In genomic region chr2:85354286-85355072, GRCh38 we compare ENCODE assay signal across 1 cellular context.
TF ChIP-seq lines count a peak whose summit lies in the region.

TSS of gene ELMOD3 (plus strand) at chr2:85354769. CDS start at chr2:85357199, 2,430 bp downstream.
TSS of gene RETSAT (minus strand) at chr2:85354528. CDS start at chr2:85354507, 21 bp downstream.

TF ChIP-seq in HepG2, 621 proteins besides CTCF, POLR2A, EP300 and RAD21 (continued from another document):
- TF ChIP-seq ZNF276 (CRISPR knock-in tag; IDR thresholded peaks at IDR 0.05; ENCODE audit: low read depth) = peak; percentile 91; the same call in 1 of the 2 replicates
- TF ChIP-seq ZSCAN22 (CRISPR knock-in tag; IDR thresholded peaks at IDR 0.05) = peak; percentile 99
- peak; percentile 98 for TF ChIP-seq HCFC1 (IDR thresholded peaks at IDR 0.05; ENCODE audit: low read depth, low read length)
- TF ChIP-seq RFXANK (CRISPR knock-in tag; IDR thresholded peaks at IDR 0.05) = peak; percentile 36; the same call in 1 of the 2 replicates
- TF ChIP-seq GTF3A (CRISPR knock-in tag; conservative IDR thresholded peaks at IDR 0.05) = peak; percentile 98
- TF ChIP-seq FOXO1 (CRISPR knock-in tag; IDR thresholded peaks at IDR 0.05) = peak; percentile 8; the same call in 1 of the 2 replicates
- no peak for TF ChIP-seq SYNCRIP (IDR thresholded peaks at IDR 0.05; ENCODE audit: insufficient read depth, low read depth, low read length)
- no peak; the same call in 1 of the 2 replicates for TF ChIP-seq TP53 (CRISPR knock-in tag; conservative IDR thresholded peaks at IDR 0.05)
- no peak; the same call in 1 of the 2 replicates for TF ChIP-seq NFE2L1 (CRISPR knock-in tag; IDR thresholded peaks at IDR 0.05; ENCODE audit: borderline replicate concordance)
- no peak for TF ChIP-seq REL (CRISPR knock-in tag; conservative IDR thresholded peaks at IDR 0.05)
- no peak for TF ChIP-seq ARNT2 (CRISPR knock-in tag; IDR thresholded peaks at IDR 0.05; ENCODE audit: low read depth)
- 0 out of 2 replicates have a peak, but pooled peaks have one; percentile 79 for TF ChIP-seq POLR2AphosphoS2 (IDR thresholded peaks at IDR 0.05; ENCODE audit: low read depth, low read length)
- peak; percentile 99 for TF ChIP-seq ZNF510 (CRISPR knock-in tag; IDR thresholded peaks at IDR 0.05; ENCODE audit: low read depth)
- no peak; the same call in 1 of the 2 replicates for TF ChIP-seq ATF6 (CRISPR knock-in tag; conservative IDR thresholded peaks at IDR 0.05)
- TF ChIP-seq NRL (CRISPR knock-in tag; IDR thresholded peaks at IDR 0.05; ENCODE audit: borderline replicate concordance) = peak; percentile 10
- peak; percentile 62; the same call in 1 of the 2 replicates for TF ChIP-seq ZMYM3 (CRISPR knock-in tag; IDR thresholded peaks at IDR 0.05)
- TF ChIP-seq MAZ (IDR thresholded peaks at IDR 0.05; ENCODE audit: borderline replicate concordance, low read depth, low read length) = 0 out of 2 replicates have a peak, but pooled peaks have one; percentile 42
- peak; percentile 95 for TF ChIP-seq MAZ (CRISPR knock-in tag; IDR thresholded peaks at IDR 0.05; ENCODE audit: low read depth)
- 0 out of 2 replicates have a peak, but pooled peaks have one; percentile 37 for TF ChIP-seq ATF7-NPFF (CRISPR knock-in tag; IDR thresholded peaks at IDR 0.05; ENCODE audit: low read depth)
- peak; percentile 43; the same call in 1 of the 2 replicates for TF ChIP-seq ZC3H13 (CRISPR knock-in tag; IDR thresholded peaks at IDR 0.05)
- TF ChIP-seq SMAD3 (CRISPR knock-in tag; IDR thresholded peaks at IDR 0.05) = peak; percentile 91
- TF ChIP-seq GPN1 (CRISPR knock-in tag; IDR thresholded peaks at IDR 0.05; ENCODE audit: borderline replicate concordance) = no peak; the same call in 1 of the 2 replicates
- no peak for TF ChIP-seq SRSF9 (IDR thresholded peaks at IDR 0.05; ENCODE audit: borderline replicate concordance, insufficient read depth, low read depth, low read length, poor library complexity, severe bottlenecking)
- TF ChIP-seq XRCC5 (optimal IDR thresholded peaks at IDR 0.05; ENCODE audit: low read length) = peak; percentile 94
- TF ChIP-seq NBN (conservative IDR thresholded peaks at IDR 0.05) = no peak
- peak; percentile 89 for TF ChIP-seq SIN3A (IDR thresholded peaks at IDR 0.05; ENCODE audit: borderline replicate concordance, low read depth, low read length)
- TF ChIP-seq FOXJ3 (CRISPR knock-in tag; IDR thresholded peaks at IDR 0.05; ENCODE audit: borderline replicate concordance) = peak; percentile 78
- TF ChIP-seq PRPF4 (IDR thresholded peaks at IDR 0.05; ENCODE audit: low read depth, low read length, poor library complexity, severe bottlenecking) = no peak
- TF ChIP-seq SOX5 (CRISPR knock-in tag; IDR thresholded peaks at IDR 0.05; ENCODE audit: borderline replicate concordance) = peak; percentile 74; the same call in 1 of the 2 replicates
